18 cellular contexts compared by ENCODE assay signal in the genomic region with DNA sequence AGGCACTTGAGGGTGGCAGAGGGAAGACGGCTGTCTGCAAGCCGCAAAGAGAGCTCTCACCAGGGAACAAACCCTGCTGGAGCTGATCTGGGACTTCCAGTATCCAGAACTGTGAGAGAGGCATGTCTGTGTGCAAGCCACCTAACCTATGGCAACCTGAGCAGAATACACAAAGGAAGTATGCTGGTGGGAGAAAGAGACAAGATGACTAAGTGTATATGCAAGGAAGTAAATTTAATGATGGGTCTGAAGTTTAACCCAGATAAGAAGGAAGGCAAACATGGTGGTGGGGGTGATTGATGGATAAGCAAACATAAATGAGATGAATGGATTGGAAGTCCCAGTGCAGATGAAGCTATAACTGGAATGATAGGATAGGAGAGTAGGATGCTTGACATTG.
"Had no signal": no experiment of that assay in that cellular context is flagged by ENCODE, and none has a peak within 500 bp of the region (broad histone marks: within the 10 kb centered on the region; RNA-seq: fewer than 3 reads in every experiment).

No MANE protein-coding gene starts in this region.

- H3K27ac Mint-ChIP-seq: mesothelial cell of epicardium, naive B cell had no signal

- H3K4me3 ChIP-seq: coronary artery, dorsolateral prefrontal cortex, esophagus muscularis mucosa, gastroesophageal sphincter, heart left ventricle, left lung, lower lobe of right lung, mucosa of descending colon had no signal

- H3K4me1 Mint-ChIP-seq: naive B cell had no signal

- H3K27ac ChIP-seq: coronary artery, dorsolateral prefrontal cortex, esophagus muscularis mucosa, foreskin keratinocyte, gastroesophageal sphincter, heart left ventricle, left lung, lower lobe of right lung had no signal

- H3K4me3 Mint-ChIP-seq: mesothelial cell of epicardium, naive B cell had no signal

- ATAC-seq: foreskin keratinocyte, gastroesophageal sphincter, heart left ventricle, left cardiac atrium, left lung, left ventricle myocardium superior, lower lobe of right lung, mucosa of descending colon had no signal

- H3K36me3 Mint-ChIP-seq: mesothelial cell of epicardium, naive B cell had no signal

- H3K27me3 ChIP-seq: dorsolateral prefrontal cortex, esophagus muscularis mucosa, foreskin keratinocyte, gastroesophageal sphincter, heart left ventricle, left lung had no signal

- H3K9me3 ChIP-seq: esophagus muscularis mucosa, gastroesophageal sphincter, heart left ventricle, left lung, lower lobe of right lung, mucosa of descending colon had no signal

- DNase-seq: dermis blood vessel endothelial cell; dorsolateral prefrontal cortex; effector CD4-positive, alpha-beta T cell; effector memory CD4-positive, alpha-beta T cell; foreskin keratinocyte; heart left ventricle; hippocampal formation; left cardiac atrium; left lung; left ventricle myocardium superior; lower lobe of right lung; mesenchymal stem cell; mucosa of descending colon; naive B cell had no signal

- H3K4me1 ChIP-seq: foreskin keratinocyte, gastroesophageal sphincter, heart left ventricle, left lung, lower lobe of right lung had no signal

- H3K9me3 Mint-ChIP-seq: mesothelial cell of epicardium, naive B cell had no signal

- H3K36me3 ChIP-seq: esophagus muscularis mucosa, gastroesophageal sphincter, heart left ventricle, left lung, lower lobe of right lung had no signal
